In genomic region chr2:31244101-31244500, GRCh38 we compare ENCODE assay signal across 25 cellular contexts. TPM values are rescaled to one million over a fixed set of nuclear protein-coding genes. Genes with fewer than 3 reads are reported as not detected.
"Had no signal": no experiment of that assay in that cellular context is flagged by ENCODE, and none has a peak within 500 bp of the region (broad histone marks: within the 10 kb centered on the region; RNA-seq: fewer than 3 reads in every experiment).

No MANE protein-coding gene starts in this region.

- DNase-seq: colonic mucosa; effector memory CD8-positive, alpha-beta T cell; hypothalamus; immature natural killer cell; islet precursor cell; kidney glomerular epithelial cell; left colon; left ventricle myocardium superior; lower lobe of right lung; naive thymus-derived CD8-positive, alpha-beta T cell; nephron progenitor cell; occipital lobe; ovary; psoas muscle; right cardiac atrium; sigmoid colon; stimulated activated CD4-positive, alpha-beta T cell treated with anti-CD3 and anti-CD28 coated beads, Interleukin-2, amount 100 ng/mL, for 24 hours; stimulated activated CD4-positive, alpha-beta T cell treated with anti-CD3 and anti-CD28 coated beads, Interleukin-4, amount 100 ng/mL, for 24 hours; upper lobe of right lung; uterus had no signal

- H3K27me3 Mint-ChIP-seq: effector memory CD8-positive, alpha-beta T cell; naive thymus-derived CD8-positive, alpha-beta T cell; stimulated activated naive CD8-positive, alpha-beta T cell treated with anti-CD3 and anti-CD28 coated beads, Interleukin-15, Interleukin-2, amounts not matched to agents 100 ng/mL and 50 ng/mL, for 24 hours had no signal

- H3K9me3 Mint-ChIP-seq: effector memory CD8-positive, alpha-beta T cell; immature natural killer cell; naive thymus-derived CD8-positive, alpha-beta T cell; nephron progenitor cell; stimulated activated effector memory CD8-positive, alpha-beta T cell treated with anti-CD3 and anti-CD28 coated beads, Interleukin-12 subunit alpha, Interleukin-12 subunit beta, amount 100 ng/mL, for 72 hours; stimulated activated naive CD8-positive, alpha-beta T cell treated with anti-CD3 and anti-CD28 coated beads, Interleukin-15, Interleukin-2, amounts not matched to agents 100 ng/mL and 50 ng/mL, for 24 hours had no signal

- H3K27ac Mint-ChIP-seq: effector memory CD8-positive, alpha-beta T cell; immature natural killer cell; naive thymus-derived CD8-positive, alpha-beta T cell; nephron progenitor cell; stimulated activated effector memory CD8-positive, alpha-beta T cell treated with anti-CD3 and anti-CD28 coated beads, Interleukin-12 subunit alpha, Interleukin-12 subunit beta, amount 100 ng/mL, for 72 hours; stimulated activated naive CD8-positive, alpha-beta T cell treated with anti-CD3 and anti-CD28 coated beads, Interleukin-15, Interleukin-2, amounts not matched to agents 100 ng/mL and 50 ng/mL, for 24 hours had no signal

- H3K4me3 Mint-ChIP-seq: effector memory CD8-positive, alpha-beta T cell; immature natural killer cell; naive thymus-derived CD8-positive, alpha-beta T cell; nephron progenitor cell; stimulated activated effector memory CD8-positive, alpha-beta T cell treated with anti-CD3 and anti-CD28 coated beads, Interleukin-12 subunit alpha, Interleukin-12 subunit beta, amount 100 ng/mL, for 72 hours; stimulated activated naive CD8-positive, alpha-beta T cell treated with anti-CD3 and anti-CD28 coated beads, Interleukin-15, Interleukin-2, amounts not matched to agents 100 ng/mL and 50 ng/mL, for 24 hours had no signal

- ATAC-seq: effector memory CD8-positive, alpha-beta T cell; left colon; left ventricle myocardium superior; lower lobe of right lung; naive thymus-derived CD8-positive, alpha-beta T cell; psoas muscle; right cardiac atrium; stimulated activated effector memory CD8-positive, alpha-beta T cell treated with anti-CD3 and anti-CD28 coated beads, Interleukin-12 subunit alpha, Interleukin-12 subunit beta, amount 100 ng/mL, for 72 hours; upper lobe of right lung had no signal

- H3K4me1 Mint-ChIP-seq: immature natural killer cell; stimulated activated effector memory CD8-positive, alpha-beta T cell treated with anti-CD3 and anti-CD28 coated beads, Interleukin-12 subunit alpha, Interleukin-12 subunit beta, amount 100 ng/mL, for 72 hours had no signal

- H3K36me3 Mint-ChIP-seq: stimulated activated effector memory CD8-positive, alpha-beta T cell treated with anti-CD3 and anti-CD28 coated beads, Interleukin-12 subunit alpha, Interleukin-12 subunit beta, amount 100 ng/mL, for 72 hours had no signal

RNA-seq across cellular contexts. Expression of gene CAPN14, which starts 26.8 kb away (rescaled TPM):
- total RNA-seq: myocyte, skeletal muscle tissue, tibial nerve had no signal
